23 cellular contexts compared by ENCODE assay signal in genomic region chr3:44721231-44722102, GRCh38. TPM values are rescaled to one million over a fixed set of nuclear protein-coding genes. Genes with fewer than 3 reads are reported as not detected.
A peak's percentile ranks its signal among the peaks of the same experiment; 100 is the strongest.
DNase-seq lines count a peak whose midpoint lies in the region; ATAC-seq, FAIRE-seq and TF ChIP-seq lines count a peak whose summit lies in the region.
"Had no signal": no experiment of that assay in that cellular context is flagged by ENCODE, and none has a peak within 500 bp of the region (broad histone marks: within the 10 kb centered on the region; RNA-seq: fewer than 3 reads in every experiment).

No MANE protein-coding gene starts in this region.

- no peak overlapping the region for H3K4me3 Mint-ChIP-seq in naive thymus-derived CD8-positive, alpha-beta T cell
- H3K4me3 Mint-ChIP-seq: activated CD4-positive, alpha-beta memory T cell treated with anti-CD3 and anti-CD28 coated beads for 36 hours; CD4-positive, CD25-positive, alpha-beta regulatory T cell; neural progenitor cell had no signal

- POLR2A ChIA-PET in naive thymus-derived CD8-positive, alpha-beta T cell (lab: Charles Lee), result no interaction called here

- DNase-seq in ACHN (peak; percentile 12), dermis blood vessel endothelial cell (peak; percentile 6), kidney (no peak), coronary artery (ENCODE audit: low spot score) (no peak), activated gamma-delta T cell treated with Interleukin-2 at 50 U/mL for 16 hours (no peak)
- DNase-seq in activated CD4-positive, alpha-beta T cell treated with anti-CD3 and anti-CD28 coated beads, Interleukin-2, amount 50 U/mL, for 48 hours, result no peak
- no peak for DNase-seq in naive thymus-derived CD8-positive, alpha-beta T cell
- DNase-seq: activated CD4-positive, alpha-beta memory T cell treated with anti-CD3 and anti-CD28 coated beads for 36 hours; activated naive CD4-positive, alpha-beta T cell; anterior cingulate cortex; CD4-positive, CD25-positive, alpha-beta regulatory T cell; DMS79 treated with DMSO at 0.1 percent for 48 hours; left cardiac atrium; NCI-H1417 treated with DMSO at 0.1 percent for 48 hours; stimulated activated CD8-positive, alpha-beta memory T cell treated with anti-CD3 and anti-CD28 coated beads, Interleukin-4, amount 100 ng/mL, for 48 hours had no signal

- no peaks in the 10 kb centered on the region for H3K4me1 Mint-ChIP-seq in naive thymus-derived CD8-positive, alpha-beta T cell
- H3K4me1 Mint-ChIP-seq: neural progenitor cell had no signal

- no peaks in the 10 kb centered on the region for H3K4me1 ChIP-seq in HUES64 (ENCODE audit: insufficient read depth, low read length)
- no peaks in the 10 kb centered on the region for H3K4me1 ChIP-seq in kidney (ENCODE audit: control insufficient read depth in 1 of 2, insufficient read depth in 1 of 2, low read depth in 1 of 2, low read length in 2 of 2)
- H3K4me1 ChIP-seq: gastroesophageal sphincter, neural progenitor cell, prostate gland had no signal

- H3K27ac Mint-ChIP-seq in naive thymus-derived CD8-positive, alpha-beta T cell, result no peak overlapping the region
- H3K27ac Mint-ChIP-seq: activated CD4-positive, alpha-beta memory T cell treated with anti-CD3 and anti-CD28 coated beads for 36 hours; neural progenitor cell had no signal

- peaks cover 52 to 82% (median 78%) of the 10 kb centered on the region in 3 donors for H3K36me3 Mint-ChIP-seq in naive thymus-derived CD8-positive, alpha-beta T cell

- H3K36me3 ChIP-seq in HUES64 (ENCODE audit: insufficient read depth, low read length), result peaks cover 66% of the 10 kb centered on the region
- H3K36me3 ChIP-seq in kidney (ENCODE audit: control insufficient read depth in 1 of 2, insufficient read depth in 2 of 2, low read length in 2 of 2), result peaks cover 17 to 31% of the 10 kb centered on the region in 2 donors

- no peak overlapping the region for H3K9ac ChIP-seq in HUES64 (ENCODE audit: low read depth, low read length)
- H3K9ac ChIP-seq in kidney (ENCODE audit: low read length in 2 of 2), result no peak overlapping the region
- H3K9ac ChIP-seq: neural progenitor cell had no signal

- in situ Hi-C loops in ACHN (cut with HindIII; ENCODE audit: low pct_ligation_motif_present, low pct_unique_long_range_greater_than_20kb, low sequenced_read_pairs), result no loop called here

- FAIRE-seq in kidney (lab: Jason Lieb, UNC), result no peak
- FAIRE-seq: endometrium, HTR-8/SVneo had no signal

- H3K9me3 ChIP-seq in HUES64 (ENCODE audit: insufficient read depth, low read depth, low read length) (peaks cover 98% of the 10 kb centered on the region), kidney (ENCODE audit: control insufficient read depth in 1 of 2, low read length in 2 of 2) (peaks cover 52 to 80% of the 10 kb centered on the region in 2 donors)

- H3K27me3 Mint-ChIP-seq in naive thymus-derived CD8-positive, alpha-beta T cell, result peaks cover 0 to 3% (median 0%) of the 10 kb centered on the region in 5 donors
- H3K27me3 Mint-ChIP-seq: activated CD4-positive, alpha-beta memory T cell treated with anti-CD3 and anti-CD28 coated beads for 36 hours; CD4-positive, CD25-positive, alpha-beta regulatory T cell had no signal

- no peak for TF ChIP-seq CTCF in kidney (IDR thresholded peaks at IDR 0.05; ENCODE audit: borderline replicate concordance, extremely low read depth, insufficient read depth)
- no peak for TF ChIP-seq CTCF in coronary artery (IDR thresholded peaks at IDR 0.05)

- peak overlapping the region; percentile 21; the same call in 1 of the 2 replicates for H3K4me3 ChIP-seq in HUES64 (ENCODE audit: low read length)
- peak overlapping the region; percentile 0 to 11 for H3K4me3 ChIP-seq in kidney (ENCODE audit: low read length in 2 of 2)
- no peak overlapping the region for H3K4me3 ChIP-seq in coronary artery
- H3K4me3 ChIP-seq: gastroesophageal sphincter, neural progenitor cell, prostate gland, SK-N-MC had no signal

- ATAC-seq in naive thymus-derived CD8-positive, alpha-beta T cell, result no peak
- ATAC-seq: gastroesophageal sphincter, left cardiac atrium, Panc1 had no signal

- H3K9me3 Mint-ChIP-seq in naive thymus-derived CD8-positive, alpha-beta T cell, result peaks cover 12 to 96% (median 60%) of the 10 kb centered on the region in 9 donors

- WGBS in HUES64, result 97% methylated on average over 6 of the region's 10 CpGs

- H3K27me3 ChIP-seq in HUES64 (ENCODE audit: insufficient read depth, low read length), result no peaks in the 10 kb centered on the region
- H3K27me3 ChIP-seq: gastroesophageal sphincter, neural progenitor cell had no signal

- intact Hi-C loops in kidney (cut with DNase I), result no loop called here

- H3K27ac ChIP-seq in HUES64 (ENCODE audit: low read depth, low read length), result no peak overlapping the region
- no peak overlapping the region for H3K27ac ChIP-seq in kidney (ENCODE audit: low read depth in 2 of 2, low read length in 2 of 2)
- no peak overlapping the region for H3K27ac ChIP-seq in coronary artery
- H3K27ac ChIP-seq: gastroesophageal sphincter, neural progenitor cell, prostate gland, SK-N-MC had no signal

RNA-seq across cellular contexts. Expression of gene ZNF501, which starts 8.0 kb away (rescaled TPM):
- polyA plus RNA-seq in HUES64 (2013, experiment 1 of 2), result 3.3 TPM
- polyA plus RNA-seq in HUES64 (2013, experiment 2 of 2), result 5.2 TPM
- total RNA-seq in dermis blood vessel endothelial cell (4.2 and 5.4 TPM in 2 replicates), kidney (4.2 TPM)
- polyA plus RNA-seq in kidney (ENCODE audit: insufficient read depth, low read depth, low replicate concordance), result 1.5 TPM
- total RNA-seq in naive thymus-derived CD8-positive, alpha-beta T cell, result 1 to 10 TPM; 3.9 to 4.5 TPM
- 1 to 10 TPM; 1.6 to 2.3 (median 2.2) TPM for polyA plus RNA-seq in naive thymus-derived CD8-positive, alpha-beta T cell

RNA-seq across cellular contexts. Expression of gene ZNF502, which starts 9.0 kb away (rescaled TPM):
- 5.6 TPM for polyA plus RNA-seq in HUES64 (2013, experiment 1 of 2)
- polyA plus RNA-seq in HUES64 (2013, experiment 2 of 2), result 4.9 TPM
- 3.6 and 4.1 TPM in 2 replicates for total RNA-seq in dermis blood vessel endothelial cell
- 6.0 TPM for total RNA-seq in kidney
- polyA plus RNA-seq in kidney (ENCODE audit: insufficient read depth, low read depth, low replicate concordance), result 2.3 TPM
- 1 to 10 TPM; 6.0 to 6.1 TPM for total RNA-seq in naive thymus-derived CD8-positive, alpha-beta T cell
- 1 to 10 TPM; 2.3 to 3.4 (median 2.4) TPM for polyA plus RNA-seq in naive thymus-derived CD8-positive, alpha-beta T cell

RNA-seq across cellular contexts. Expression of gene KIAA1143, which starts 40.0 kb away (rescaled TPM):
- polyA plus RNA-seq in HUES64 (2013, experiment 1 of 2), result 28.1 TPM
- 32.4 TPM for polyA plus RNA-seq in HUES64 (2013, experiment 2 of 2)
- total RNA-seq in dermis blood vessel endothelial cell (23.0 and 23.9 TPM in 2 replicates), kidney (27.6 TPM)
- polyA plus RNA-seq in kidney (ENCODE audit: insufficient read depth, low read depth, low replicate concordance), result 8.3 TPM
- 10 to 100 TPM; 39.8 to 50.0 TPM for total RNA-seq in naive thymus-derived CD8-positive, alpha-beta T cell
- polyA plus RNA-seq in naive thymus-derived CD8-positive, alpha-beta T cell, result 10 to 100 TPM; 24.1 to 34.9 (median 30.6) TPM

RNA-seq across cellular contexts. Expression of gene KIF15, which starts 40.1 kb away (rescaled TPM):
- polyA plus RNA-seq in HUES64 (2013, experiment 1 of 2), result 25.3 TPM
- polyA plus RNA-seq in HUES64 (2013, experiment 2 of 2), result 33.9 TPM
- 7.5 and 21.2 TPM in 2 replicates for total RNA-seq in dermis blood vessel endothelial cell
- total RNA-seq in kidney, result 0.72 TPM
- polyA plus RNA-seq in kidney (ENCODE audit: insufficient read depth, low read depth, low replicate concordance), result 0.32 TPM
- under 1 TPM; 0.30 to 0.57 TPM for total RNA-seq in naive thymus-derived CD8-positive, alpha-beta T cell
- polyA plus RNA-seq in naive thymus-derived CD8-positive, alpha-beta T cell, result under 1 TPM in 1 of 3 donors, not detected in 2; 0.08 TPM

Comparison
In these comparisons a context has a peak if more than half of its experiments do, and no peak if none do; other contexts are left out.
1. DNase-seq: peak in ACHN (single experiment) and dermis blood vessel endothelial cell (single experiment); none in kidney (single experiment), activated CD4-positive, alpha-beta T cell treated with anti-CD3 and anti-CD28 coated beads, Interleukin-2, amount 50 U/mL, for 48 hours (0 of 2), coronary artery (single experiment), activated gamma-delta T cell treated with Interleukin-2 at 50 U/mL for 16 hours (single experiment) and naive thymus-derived CD8-positive, alpha-beta T cell (0 of 10).